19 cellular contexts compared by ENCODE assay signal in genomic region chr11:20544536-20545237, GRCh38. TPM values are rescaled to one million over a fixed set of nuclear protein-coding genes. Genes with fewer than 3 reads are reported as not detected.
"Had no signal": no experiment of that assay in that cellular context is flagged by ENCODE, and none has a peak within 500 bp of the region (broad histone marks: within the 10 kb centered on the region; RNA-seq: fewer than 3 reads in every experiment).

No MANE protein-coding gene starts in this region.

- H3K4me1 ChIP-seq: body of pancreas, esophagus squamous epithelium, upper lobe of right lung had no signal

- H3K27ac ChIP-seq: body of pancreas, esophagus squamous epithelium, neutrophil, upper lobe of right lung had no signal

- H3K36me3 ChIP-seq: esophagus squamous epithelium, neutrophil, upper lobe of right lung had no signal

- H3K9me3 ChIP-seq: body of pancreas, esophagus squamous epithelium, mucosa of descending colon, neutrophil, upper lobe of right lung had no signal

- H3K4me3 ChIP-seq: body of pancreas, esophagus squamous epithelium, mucosa of descending colon, upper lobe of right lung had no signal

- H3K27me3 ChIP-seq: body of pancreas, neutrophil, upper lobe of right lung had no signal

- DNase-seq: activated CD4-positive, alpha-beta T cell treated with anti-CD3 and anti-CD28 coated beads, Interleukin-2, amount 10 ng/mL, durations not matched to agents 7 days and 5 days; activated CD8-positive, alpha-beta T cell treated with anti-CD3 and anti-CD28 coated beads, Interleukin-2, amount 10 ng/mL, durations not matched to agents 7 days and 5 days; activated naive CD4-positive, alpha-beta T cell treated with anti-CD3 and anti-CD28 coated beads for 36 hours; activated T-cell treated with anti-CD3 and anti-CD28 coated beads, Interleukin-2, amount 50 U/mL, for 24 hours; body of pancreas; dermis blood vessel endothelial cell; effector memory CD4-positive, alpha-beta T cell; esophagus squamous epithelium; kidney glomerular epithelial cell; left ventricle myocardium superior; mucosa of descending colon; naive B cell; stimulated activated CD4-positive, alpha-beta T cell treated with anti-CD3 and anti-CD28 coated beads, Interleukin-4, amount 100 ng/mL, for 24 hours; T-cell; upper lobe of right lung had no signal

- ATAC-seq: activated CD8-positive, alpha-beta T cell treated with anti-CD3 and anti-CD28 coated beads, Interleukin-2, amount 10 ng/mL, durations not matched to agents 7 days and 5 days; body of pancreas; left ventricle myocardium superior; mucosa of descending colon; sciatic nerve; stimulated activated memory B cell treated with anti-CD40 and anti-IgM and Interleukin-4, amounts not matched to agents 10 μg/mL and 1 μg/mL and 100 μg/mL, for 72 hours; T-cell had no signal

RNA-seq across cellular contexts. Expression of gene SLC6A5, which starts 54.7 kb away (rescaled TPM):
- total RNA-seq: activated CD4-positive, alpha-beta T cell treated with anti-CD3 and anti-CD28 coated beads, Interleukin-2, amount 10 ng/mL, durations not matched to agents 7 days and 5 days; activated CD8-positive, alpha-beta T cell treated with anti-CD3 and anti-CD28 coated beads, Interleukin-2, amount 10 ng/mL, durations not matched to agents 7 days and 5 days; activated naive CD4-positive, alpha-beta T cell treated with anti-CD3 and anti-CD28 coated beads for 36 hours; body of pancreas; cardiac septum; dermis blood vessel endothelial cell; esophagus squamous epithelium; left ventricle myocardium superior; mucosa of descending colon; sciatic nerve; T-cell; upper lobe of right lung had no signal
